Comparison of ENCODE assay signal across 21 cellular contexts in the genomic region with DNA sequence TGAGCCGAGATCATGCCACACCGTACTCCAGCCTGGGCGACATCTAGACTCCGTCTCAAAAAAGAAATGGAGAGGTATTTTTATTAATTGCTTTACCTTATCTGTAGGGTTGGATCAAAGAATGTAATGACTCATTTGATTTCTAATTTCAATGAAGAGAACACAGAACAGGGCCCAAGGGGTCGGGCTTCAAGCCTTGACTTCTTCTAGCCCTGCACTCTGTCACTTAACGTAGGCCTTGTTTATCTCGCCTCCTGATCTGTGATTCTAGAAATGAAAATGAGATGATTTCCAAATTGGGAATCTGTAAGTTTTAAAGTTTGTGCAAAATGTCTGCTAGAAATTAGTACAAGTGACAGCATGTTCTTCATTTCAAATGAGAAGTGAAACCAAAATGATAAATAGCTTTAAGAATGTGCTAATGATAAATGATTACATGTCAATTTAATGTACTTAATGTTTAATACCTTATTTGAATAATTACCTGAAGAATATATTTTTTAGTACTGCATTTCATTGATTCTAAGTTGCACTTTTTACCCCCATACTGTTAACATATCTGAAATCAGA.
"Had no signal": no experiment of that assay in that cellular context is flagged by ENCODE, and none has a peak within 500 bp of the region (broad histone marks: within the 10 kb centered on the region; RNA-seq: fewer than 3 reads in every experiment).

No MANE protein-coding gene starts in this region.

- H3K4me1 ChIP-seq: left lung, neural progenitor cell, right atrium auricular region, tibial nerve, uterus had no signal

- ATAC-seq: gastrocnemius medialis, left lung had no signal

- H3K27ac ChIP-seq: left lung, neural progenitor cell, right atrium auricular region, tibial nerve, uterus had no signal

- H3K4me3 ChIP-seq: gastrocnemius medialis, left lung, neural progenitor cell, right atrium auricular region, tibial nerve, uterus had no signal

- H3K9me3 ChIP-seq: gastrocnemius medialis, right atrium auricular region, uterus had no signal

- H3K9ac ChIP-seq: neural progenitor cell had no signal

- H3K27me3 ChIP-seq: gastrocnemius medialis, left lung, neural progenitor cell, right atrium auricular region, tibial nerve, uterus had no signal

- H3K4me2 ChIP-seq: neural progenitor cell had no signal

- H3K4me3 Mint-ChIP-seq: activated CD4-positive, alpha-beta memory T cell treated with anti-CD3 and anti-CD28 coated beads for 36 hours; activated T-helper 1 cell treated with anti-CD3 and anti-CD28 coated beads, Interleukin-12 subunit alpha, Interleukin-12 subunit beta, Interleukin-2, Interleukin-4 antibody, amounts not matched to agents 30 ng/mL and 10 ng/mL and 1 ng/mL, durations not matched to agents 14 hours and 24 hours and 36 hours; neural progenitor cell; stimulated activated naive CD8-positive, alpha-beta T cell treated with anti-CD3 and anti-CD28 coated beads, Interleukin-15, Interleukin-2, amounts not matched to agents 100 ng/mL and 50 ng/mL, for 24 hours had no signal

- H3K27ac Mint-ChIP-seq: activated CD4-positive, alpha-beta memory T cell treated with anti-CD3 and anti-CD28 coated beads for 36 hours; activated T-helper 1 cell treated with anti-CD3 and anti-CD28 coated beads, Interleukin-12 subunit alpha, Interleukin-12 subunit beta, Interleukin-2, Interleukin-4 antibody, amounts not matched to agents 30 ng/mL and 10 ng/mL and 1 ng/mL, durations not matched to agents 14 hours and 24 hours and 36 hours; neural progenitor cell; progenitor cell of endocrine pancreas; stimulated activated naive CD8-positive, alpha-beta T cell treated with anti-CD3 and anti-CD28 coated beads, Interleukin-15, Interleukin-2, amounts not matched to agents 100 ng/mL and 50 ng/mL, for 24 hours had no signal

- DNase-seq: activated CD4-positive, alpha-beta memory T cell treated with anti-CD3 and anti-CD28 coated beads for 36 hours; activated CD4-positive, alpha-beta T cell treated with anti-CD3 and anti-CD28 coated beads for 4 hours; activated gamma-delta T cell treated with Interleukin-2 at 50 U/mL for 16 hours; activated T-cell treated with anti-CD3 and anti-CD28 coated beads for 4 hours; caudate nucleus; erythroblast; gastrocnemius medialis; head of caudate nucleus; left lung; midbrain; stimulated activated CD4-positive, alpha-beta T cell treated with anti-CD3 and anti-CD28 coated beads, Interleukin-12 subunit alpha, Interleukin-12 subunit beta, amount 100 ng/mL, for 4 hours; stimulated activated CD4-positive, alpha-beta T cell treated with anti-CD3 and anti-CD28 coated beads, Interleukin-1b, Interleukin-23, amount 100 ng/mL, for 48 hours; uterus had no signal

- H2AFZ ChIP-seq: neural progenitor cell had no signal

- H3K36me3 ChIP-seq: neural progenitor cell, uterus had no signal

- FAIRE-seq: TTC549 had no signal

- H3K27me3 Mint-ChIP-seq: activated CD4-positive, alpha-beta memory T cell treated with anti-CD3 and anti-CD28 coated beads for 36 hours; brain; progenitor cell of endocrine pancreas; stimulated activated naive CD8-positive, alpha-beta T cell treated with anti-CD3 and anti-CD28 coated beads, Interleukin-15, Interleukin-2, amounts not matched to agents 100 ng/mL and 50 ng/mL, for 24 hours had no signal

- H3K9me3 Mint-ChIP-seq: activated CD4-positive, alpha-beta memory T cell treated with anti-CD3 and anti-CD28 coated beads for 36 hours; activated T-helper 1 cell treated with anti-CD3 and anti-CD28 coated beads, Interleukin-12 subunit alpha, Interleukin-12 subunit beta, Interleukin-2, Interleukin-4 antibody, amounts not matched to agents 30 ng/mL and 10 ng/mL and 1 ng/mL, durations not matched to agents 14 hours and 24 hours and 36 hours; stimulated activated naive CD8-positive, alpha-beta T cell treated with anti-CD3 and anti-CD28 coated beads, Interleukin-15, Interleukin-2, amounts not matched to agents 100 ng/mL and 50 ng/mL, for 24 hours had no signal
